15 cellular contexts compared by ENCODE assay signal in genomic region chr4:37757705-37758104, GRCh38.
DNase-seq lines count a peak whose midpoint lies in the region; ATAC-seq, FAIRE-seq and TF ChIP-seq lines count a peak whose summit lies in the region.
"Had no signal": no experiment of that assay in that cellular context is flagged by ENCODE, and none has a peak within 500 bp of the region (broad histone marks: within the 10 kb centered on the region; RNA-seq: fewer than 3 reads in every experiment).

No MANE protein-coding gene starts in this region.

- no peaks in the 10 kb centered on the region for H3K27me3 Mint-ChIP-seq in nephron (ENCODE audit: low read depth)
- H3K27me3 Mint-ChIP-seq: progenitor cell of endocrine pancreas had no signal

- H3K36me3 Mint-ChIP-seq in nephron (ENCODE audit: low read depth): no peaks in the 10 kb centered on the region

- TF ChIP-seq CTCF in HL-60 (IDR thresholded peaks at IDR 0.05; ENCODE audit: insufficient read depth, low read length) (no peak), bronchial epithelial cell (IDR thresholded peaks at IDR 0.05; ENCODE audit: insufficient read depth, low read length, severe bottlenecking) (no peak), nephron (IDR thresholded peaks at IDR 0.05; ENCODE audit: unreplicated experiment in 3 of 3) (no peak)

- no peaks in the 10 kb centered on the region for H3K9me3 Mint-ChIP-seq in nephron

- H3K4me1 Mint-ChIP-seq in nephron: peaks cover 24% of the 10 kb centered on the region

- H4K20me1 ChIP-seq in BLaER1 treated with 17β-estradiol and CSF1 and Interleukin-3, amounts not matched to agents 10 nM and 100 nM: no peaks in the 10 kb centered on the region

- H3K9ac ChIP-seq in BLaER1 treated with 17β-estradiol and CSF1 and Interleukin-3, amounts not matched to agents 10 nM and 100 nM: peak overlapping the region in 8 of 11 experiments; percentile 31 to 76 (median 66); a peak in 14 of 22 replicates
- H3K9ac ChIP-seq: SK-N-SH had no signal

- no peak for ATAC-seq in esophagus mucosa

- peak overlapping the region; percentile 63 to 96 (median 68) for H3K27ac Mint-ChIP-seq in nephron
- H3K27ac Mint-ChIP-seq: progenitor cell of endocrine pancreas had no signal

- no peaks in the 10 kb centered on the region for H3K27me3 ChIP-seq in BLaER1 treated with 17β-estradiol and CSF1 and Interleukin-3, amounts not matched to agents 10 nM and 100 nM
- no peaks in the 10 kb centered on the region for H3K27me3 ChIP-seq in HL-60 (ENCODE audit: insufficient read depth, poor library complexity, severe bottlenecking)
- H3K27me3 ChIP-seq in bronchial epithelial cell (ENCODE audit: control insufficient read depth, insufficient read depth, low read length): no peaks in the 10 kb centered on the region

- H3K9me3 ChIP-seq in BLaER1 treated with 17β-estradiol and CSF1 and Interleukin-3, amounts not matched to agents 10 nM and 100 nM (replicated peaks in 1 of 11): peaks cover 0 to 25% (median 0%) of the 10 kb centered on the region in 11 experiments; a peak in 7 of 22 replicates
- H3K9me3 ChIP-seq: SK-N-SH had no signal

- DNase-seq in HL-60 (ENCODE audit: low read depth in 1 of 2, low spot score in 1 of 2) (peak; percentile 77 to 85), bronchial epithelial cell (ENCODE audit: low read depth) (peak; percentile 66), EL (no peak)
- DNase-seq in activated T-cell treated with anti-CD3 and anti-CD28 coated beads, Interleukin-2, amount 50 U/mL, for 48 hours: no peak
- DNase-seq in activated naive CD4-positive, alpha-beta T cell treated with Interleukin-2 at 50 U/mL for 16 hours: no peak
- DNase-seq: activated gamma-delta T cell treated with Interleukin-2 at 50 U/mL for 16 hours, kidney, NCI-H1694 treated with DMSO at 0.1 percent for 48 hours, NCI-H446 treated with DMSO at 0.1 percent for 48 hours, SK-N-SH had no signal

- H3K4me3 Mint-ChIP-seq in nephron: no peak overlapping the region

- H3K36me3 ChIP-seq in BLaER1 treated with 17β-estradiol and CSF1 and Interleukin-3, amounts not matched to agents 10 nM and 100 nM: no peaks in the 10 kb centered on the region; a peak in 1 of 22 replicates
- no peaks in the 10 kb centered on the region for H3K36me3 ChIP-seq in bronchial epithelial cell (ENCODE audit: control insufficient read depth, insufficient read depth, low read length)

- no peak overlapping the region for H3K4me3 ChIP-seq in BLaER1 treated with 17β-estradiol and CSF1 and Interleukin-3, amounts not matched to agents 10 nM and 100 nM
- H3K4me3 ChIP-seq in HL-60 (replicated peaks; ENCODE audit: insufficient read depth, low read length) (no peak overlapping the region), bronchial epithelial cell (ENCODE audit: low read depth, low read length) (no peak overlapping the region)

- peak overlapping the region; percentile 38 to 96 (median 85); a peak in 20 of 22 replicates for H3K27ac ChIP-seq in BLaER1 treated with 17β-estradiol and CSF1 and Interleukin-3, amounts not matched to agents 10 nM and 100 nM
- peak overlapping the region; percentile 99 for H3K27ac ChIP-seq in HL-60 (replicated peaks)
- H3K27ac ChIP-seq: VCaP had no signal

- peaks cover 23 to 95% (median 56%) of the 10 kb centered on the region in 10 experiments for H3K4me1 ChIP-seq in BLaER1 treated with 17β-estradiol and CSF1 and Interleukin-3, amounts not matched to agents 10 nM and 100 nM

- peak; percentile 60 for FAIRE-seq in bronchial epithelial cell (lab: Jason Lieb, UNC)
- FAIRE-seq: kidney had no signal

- peak overlapping the region in 10 of 11 experiments; percentile 3 to 83 (median 68); a peak in 19 of 22 replicates for H3K4me2 ChIP-seq in BLaER1 treated with 17β-estradiol and CSF1 and Interleukin-3, amounts not matched to agents 10 nM and 100 nM
- H3K4me2 ChIP-seq: SK-N-SH had no signal

Comparison
In these comparisons a context has a peak if more than half of its experiments do, and no peak if none do; other contexts are left out.
1. DNase-seq: peak in HL-60 (2 of 2) and bronchial epithelial cell (single experiment); none in activated T-cell treated with anti-CD3 and anti-CD28 coated beads, Interleukin-2, amount 50 U/mL, for 48 hours (0 of 2), EL (single experiment) and activated naive CD4-positive, alpha-beta T cell treated with Interleukin-2 at 50 U/mL for 16 hours (single experiment).